In genomic region chr4:7415927-7416686, GRCh38 we compare ENCODE assay signal across 29 cellular contexts. TPM values are rescaled to one million over a fixed set of nuclear protein-coding genes. Genes with fewer than 3 reads are reported as not detected.
A peak's percentile ranks its signal among the peaks of the same experiment; 100 is the strongest.
DNase-seq lines count a peak whose midpoint lies in the region; ATAC-seq, FAIRE-seq and TF ChIP-seq lines count a peak whose summit lies in the region.
"Had no signal": no experiment of that assay in that cellular context is flagged by ENCODE, and none has a peak within 500 bp of the region (broad histone marks: within the 10 kb centered on the region; RNA-seq: fewer than 3 reads in every experiment).

No MANE protein-coding gene starts in this region.

- H2AK5ac ChIP-seq in H9 (ENCODE audit: insufficient read length, low read length) = no peak overlapping the region

- no peaks in the 10 kb centered on the region for H3K23me2 ChIP-seq in H9 (ENCODE audit: insufficient read length, low read depth, low read length, poor library complexity, severe bottlenecking)

- no peak overlapping the region for H3K14ac ChIP-seq in H9 (ENCODE audit: insufficient read depth, low read length)

- intact Hi-C loops in posterior vena cava (cut with DNase I) = no loop called here

- no peak overlapping the region for H4K8ac ChIP-seq in H9 (replicated peaks; ENCODE audit: insufficient read length, low read depth, low read length)

- H2BK20ac ChIP-seq in H9 (ENCODE audit: low read depth, low read length, poor library complexity, severe bottlenecking) = no peak overlapping the region

- peaks cover 8 to 17% of the 10 kb centered on the region in 2 experiments for H3K9me3 Mint-ChIP-seq in H9
- peaks cover 9% of the 10 kb centered on the region for H3K9me3 Mint-ChIP-seq in activated T-helper 17 cell treated with anti-CD3 and anti-CD28 coated beads, Interleukin-2, amount 50 U/mL, for 72 hours
- H3K9me3 Mint-ChIP-seq: natural killer cell had no signal

- no CpG with 5 or more reads among the region's 16 CpGs for WGBS in H9 (ENCODE audit: extremely low coverage, insufficient read length, low lambda C conversion rate)

- H3K27me3 Mint-ChIP-seq in H9 (ENCODE audit: low read depth) = peaks cover 89% of the 10 kb centered on the region
- H3K27me3 Mint-ChIP-seq in activated T-helper 17 cell treated with anti-CD3 and anti-CD28 coated beads, Interleukin-2, amount 50 U/mL, for 72 hours = peaks cover 25% of the 10 kb centered on the region

- H2AFZ ChIP-seq in H9 (ENCODE audit: low read length) = no peak overlapping the region
- H2AFZ ChIP-seq: parathyroid adenoma had no signal

- no peak overlapping the region for H2BK120ac ChIP-seq in H9 (ENCODE audit: low read depth, low read length, poor library complexity, severe bottlenecking)

- no peaks in the 10 kb centered on the region for H3K4me1 ChIP-seq in H9 (ENCODE audit: insufficient read depth, low read length)
- H3K4me1 ChIP-seq: body of pancreas, parathyroid adenoma, right lobe of liver had no signal

- peaks cover 32 to 40% of the 10 kb centered on the region in 2 experiments for H3K4me1 Mint-ChIP-seq in H9
- no peaks in the 10 kb centered on the region for H3K4me1 Mint-ChIP-seq in activated T-helper 17 cell treated with anti-CD3 and anti-CD28 coated beads, Interleukin-2, amount 50 U/mL, for 72 hours
- H3K4me1 Mint-ChIP-seq: activated B cell treated with CpG ODN at 0.5 μM for 24 hours; CD4-positive, CD25-positive, alpha-beta regulatory T cell; natural killer cell; stimulated activated memory B cell treated with anti-CD40 and anti-IgM and Interleukin-4, amounts not matched to agents 10 μg/mL and 1 μg/mL and 100 μg/mL, for 72 hours had no signal

- no peak overlapping the region for H3K56ac ChIP-seq in H9 (ENCODE audit: insufficient read length, low read depth, low read length)

- peaks cover 39% of the 10 kb centered on the region for H3K27me3 ChIP-seq in H9 (ENCODE audit: insufficient read depth, low read length)
- H3K27me3 ChIP-seq: MG63, right lobe of liver had no signal

- H3K23ac ChIP-seq in H9 (ENCODE audit: insufficient read length, low read depth, low read length) = no peak overlapping the region

- no peak overlapping the region for H3K4me2 ChIP-seq in H9 (ENCODE audit: insufficient read depth, insufficient read length, low read length)

- H3K9me3 ChIP-seq in H9 (ENCODE audit: control insufficient read depth, low read depth, low read length) = no peaks in the 10 kb centered on the region
- H3K9me3 ChIP-seq: body of pancreas, MG63, right lobe of liver, thoracic aorta had no signal

- peaks cover 0 to 8% (median 0%) of the 10 kb centered on the region in 3 experiments; a peak in 2 of 7 replicates for H3K36me3 Mint-ChIP-seq in H9 (ENCODE audit: insufficient read depth in 1 of 3, low read depth in 3 of 3)
- H3K36me3 Mint-ChIP-seq in activated T-helper 17 cell treated with anti-CD3 and anti-CD28 coated beads, Interleukin-2, amount 50 U/mL, for 72 hours (ENCODE audit: low read depth) = no peaks in the 10 kb centered on the region
- H3K36me3 Mint-ChIP-seq: activated CD4-positive, alpha-beta memory T cell treated with anti-CD3 and anti-CD28 coated beads for 36 hours; natural killer cell; stimulated activated memory B cell treated with anti-CD40 and anti-IgM and Interleukin-4, amounts not matched to agents 10 μg/mL and 1 μg/mL and 100 μg/mL, for 72 hours had no signal

- H3K79me2 ChIP-seq in H9 (ENCODE audit: insufficient read depth, low read length) = no peaks in the 10 kb centered on the region
- H3K79me2 ChIP-seq: parathyroid adenoma had no signal

- no peaks in the 10 kb centered on the region for H4K20me1 ChIP-seq in H9 (ENCODE audit: control insufficient read depth, insufficient read depth, insufficient read length)

- no peak overlapping the region for H3K9ac ChIP-seq in H9 (ENCODE audit: extremely low read depth, insufficient read length, low read length)
- H3K9ac ChIP-seq: parathyroid adenoma had no signal

- DNase-seq in D721Med (ENCODE audit: insufficient read length, low spot score) = peak; percentile 0
- DNase-seq in H9 = peak; percentile 13
- peak; percentile 29 for DNase-seq in islet precursor cell
- peak; percentile 54 for DNase-seq in posterior vena cava (ENCODE audit: low spot score)
- no peak for DNase-seq in HT-29 (ENCODE audit: low spot score)
- DNase-seq in SW 1271 (lab: John Stamatoyannopoulos, UW) = no peak
- no peak for DNase-seq in G401 (ENCODE audit: low spot score)
- DNase-seq: activated B cell treated with CpG ODN at 0.5 μM for 24 hours; activated CD4-positive, alpha-beta memory T cell treated with anti-CD3 and anti-CD28 coated beads for 36 hours; activated gamma-delta T cell; CD4-positive, CD25-positive, alpha-beta regulatory T cell; KG1; MG63; natural killer cell; NCI-H2081 treated with DMSO at 0.1 percent for 48 hours; NCI-H345; stimulated activated CD4-positive, alpha-beta T cell treated with anti-CD3 and anti-CD28 coated beads, Interleukin-4, amount 100 ng/mL, for 4 hours; T1000 had no signal

- H3T11ph ChIP-seq in H9 (ENCODE audit: low read length) = no peak overlapping the region

- H4K91ac ChIP-seq in H9 (ENCODE audit: insufficient read length, low read depth, low read length) = no peak overlapping the region

- H3K4ac ChIP-seq in H9 (ENCODE audit: low read depth, low read length) = no peak overlapping the region

- H2BK15ac ChIP-seq in H9 (ENCODE audit: low read depth, low read length) = no peak overlapping the region

- FAIRE-seq in D721Med (lab: Jason Lieb, UNC) = no peak

- no peak overlapping the region for H3K27ac ChIP-seq in H9 (ENCODE audit: insufficient read length, low read depth, low read length)
- H3K27ac ChIP-seq: body of pancreas, parathyroid adenoma, right lobe of liver, thoracic aorta had no signal

- TF ChIP-seq CTCF in D721Med (IDR thresholded peaks at IDR 0.05; ENCODE audit: insufficient read depth, missing control alignments) (no peak), H9 (conservative IDR thresholded peaks at IDR 0.05) (no peak)

- no peak overlapping the region for H4K5ac ChIP-seq in H9 (ENCODE audit: insufficient read length, low read depth, low read length)

- in situ Hi-C loops in G401 (cut with HindIII; ENCODE audit: low sequenced_read_pairs) = no loop called here

- no peak for ATAC-seq in activated T-helper 17 cell treated with anti-CD3 and anti-CD28 coated beads, Interleukin-2, amount 50 U/mL, for 72 hours (replicated peaks)
- ATAC-seq: body of pancreas; Panc1; right lobe of liver; stimulated activated memory B cell treated with anti-CD40 and anti-IgM and Interleukin-4, amounts not matched to agents 10 μg/mL and 1 μg/mL and 100 μg/mL, for 72 hours had no signal

- H3K27ac Mint-ChIP-seq in H9 = peak overlapping the region in 1 of 3 experiments; percentile 2; a peak in 1 of 7 replicates
- H3K27ac Mint-ChIP-seq in activated T-helper 17 cell treated with anti-CD3 and anti-CD28 coated beads, Interleukin-2, amount 50 U/mL, for 72 hours = no peak overlapping the region
- H3K27ac Mint-ChIP-seq: activated B cell treated with CpG ODN at 0.5 μM for 24 hours; activated CD4-positive, alpha-beta memory T cell treated with anti-CD3 and anti-CD28 coated beads for 36 hours; CD4-positive, CD25-positive, alpha-beta regulatory T cell; natural killer cell; stimulated activated memory B cell treated with anti-CD40 and anti-IgM and Interleukin-4, amounts not matched to agents 10 μg/mL and 1 μg/mL and 100 μg/mL, for 72 hours had no signal

- H3K4me3 Mint-ChIP-seq in H9 = peak overlapping the region in 1 of 2 experiments; percentile 12; a peak in 1 of 5 replicates
- H3K4me3 Mint-ChIP-seq in activated T-helper 17 cell treated with anti-CD3 and anti-CD28 coated beads, Interleukin-2, amount 50 U/mL, for 72 hours = no peak overlapping the region
- H3K4me3 Mint-ChIP-seq: activated B cell treated with CpG ODN at 0.5 μM for 24 hours; activated CD4-positive, alpha-beta memory T cell treated with anti-CD3 and anti-CD28 coated beads for 36 hours; CD4-positive, CD25-positive, alpha-beta regulatory T cell; natural killer cell; stimulated activated memory B cell treated with anti-CD40 and anti-IgM and Interleukin-4, amounts not matched to agents 10 μg/mL and 1 μg/mL and 100 μg/mL, for 72 hours had no signal

- no peak overlapping the region for H2BK5ac ChIP-seq in H9 (ENCODE audit: insufficient read length, low read length)

- H3K18ac ChIP-seq in H9 (ENCODE audit: insufficient read length, low read depth, low read length) = no peak overlapping the region

- no peaks in the 10 kb centered on the region for H3K79me1 ChIP-seq in H9 (ENCODE audit: insufficient read depth, low read depth, low read length, poor library complexity, severe bottlenecking)

- H2BK12ac ChIP-seq in H9 (ENCODE audit: insufficient read length, low read depth, low read length) = no peak overlapping the region

RNA-seq across cellular contexts. Expression of gene PSAPL1, which starts 18.6 kb away (rescaled TPM):
- 0.04 TPM in 1 of 2 replicates, not detected in the other for total RNA-seq in H9 (2021)
- not detected for total RNA-seq in posterior vena cava
- total RNA-seq in HT-29 (2014; rRNA removed; shearing (Covaris generic)) = not detected in 2 replicates
- total RNA-seq in G401 (2014; rRNA removed; shearing (Covaris generic)) = not detected in 2 replicates
- not detected for total RNA-seq in activated T-helper 17 cell treated with anti-CD3 and anti-CD28 coated beads, Interleukin-2, amount 50 U/mL, for 72 hours
- total RNA-seq: activated B cell treated with CpG ODN at 0.5 μM for 24 hours; activated CD4-positive, alpha-beta memory T cell treated with anti-CD3 and anti-CD28 coated beads for 36 hours; CD4-positive, CD25-positive, alpha-beta regulatory T cell; chondrocyte; glomerular endothelial cell; H4; HT1080; natural killer cell; right lobe of liver had no signal

Comparison
In these comparisons a context has a peak if more than half of its experiments do, and no peak if none do; other contexts are left out.
1. DNase-seq: peak in D721Med (single experiment), H9 (single experiment), islet precursor cell (single experiment) and posterior vena cava (single experiment); none in HT-29 (single experiment), SW 1271 (0 of 2) and G401 (single experiment).